8 cellular contexts compared by ENCODE assay signal in genomic region chr15:39828374-39828931, GRCh38. TPM values are rescaled to one million over a fixed set of nuclear protein-coding genes. Genes with fewer than 3 reads are reported as not detected.
A peak's percentile ranks its signal among the peaks of the same experiment; 100 is the strongest.
DNase-seq lines count a peak whose midpoint lies in the region; ATAC-seq and TF ChIP-seq lines count a peak whose summit lies in the region.
"Had no signal": no experiment of that assay in that cellular context is flagged by ENCODE, and none has a peak within 500 bp of the region (broad histone marks: within the 10 kb centered on the region; RNA-seq: fewer than 3 reads in every experiment).

No MANE protein-coding gene starts in this region.

- H3K9ac ChIP-seq in HUES48 (ENCODE audit: low read depth, low read length): no peak overlapping the region

- no peak for TF ChIP-seq POLR2A in esophagus muscularis mucosa (IDR thresholded peaks at IDR 0.05; ENCODE audit: low read depth)

- peak; percentile 84 to 95 for DNase-seq in NCI-H524 (lab: John Stamatoyannopoulos, UW)
- no peak for DNase-seq in esophagus muscularis mucosa (ENCODE audit: extremely low spot score)
- peak in 8 of 10 donors; percentile 20 to 83 (median 36) for DNase-seq in posterior cingulate gyrus
- no peak for DNase-seq in GM20000 (ENCODE audit: low spot score)
- DNase-seq in RKO (ENCODE audit: low spot score): no peak

- no peak for ATAC-seq in GM21825 (IDR thresholded peaks at IDR 0.05; ENCODE audit: unreplicated experiment)

- H3K27ac ChIP-seq in HUES48 (ENCODE audit: low read depth, low read length) (peak overlapping the region; percentile 21), esophagus muscularis mucosa (replicated peaks in 1 of 4) (peak overlapping the region; percentile 59 to 77 (median 68))
- H3K27ac ChIP-seq: VCaP had no signal

- TF ChIP-seq CTCF in esophagus muscularis mucosa (IDR thresholded peaks at IDR 0.05) (no peak), GM20000 (IDR thresholded peaks at IDR 0.05; ENCODE audit: extremely low read depth, missing control alignments) (no peak)

- H3K36me3 ChIP-seq in HUES48 (ENCODE audit: control insufficient read depth, insufficient read depth, low read length) (no peaks in the 10 kb centered on the region), esophagus muscularis mucosa (no peaks in the 10 kb centered on the region)

- intact Hi-C loops in esophagus muscularis mucosa (cut with DNase I) (no loop called here), posterior cingulate gyrus (cut with DNase I) (no loop called here)

- TF ChIP-seq EP300 in esophagus muscularis mucosa (IDR thresholded peaks at IDR 0.05): peak; percentile 83

- H3K9me3 ChIP-seq in HUES48 (ENCODE audit: control insufficient read depth, insufficient read depth, low read length): no peaks in the 10 kb centered on the region
- no peaks in the 10 kb centered on the region for H3K9me3 ChIP-seq in esophagus muscularis mucosa

- H3K4me3 ChIP-seq in HUES48 (ENCODE audit: low read depth, low read length): no peak overlapping the region
- no peak overlapping the region for H3K4me3 ChIP-seq in esophagus muscularis mucosa

- 65% methylated on average over 6 of the region's 6 CpGs for WGBS in esophagus muscularis mucosa

- H3K4me1 ChIP-seq in HUES48 (ENCODE audit: control insufficient read depth, insufficient read depth, low read length) (peaks cover 48% of the 10 kb centered on the region), esophagus muscularis mucosa (peaks cover 0 to 19% (median 8%) of the 10 kb centered on the region in 4 donors)

- H3K27me3 ChIP-seq in HUES48 (ENCODE audit: control insufficient read depth, insufficient read depth, low read length) (no peaks in the 10 kb centered on the region), esophagus muscularis mucosa (no peaks in the 10 kb centered on the region)

RNA-seq across cellular contexts. Expression of gene FSIP1, which starts 45.8 kb away (rescaled TPM):
- 1 to 10 TPM in 3 of 4 donors, under 1 TPM in 1; 0.83 to 4.6 (median 1.4) TPM for total RNA-seq in esophagus muscularis mucosa

Comparison
In these comparisons a context has a peak if more than half of its experiments do, and no peak if none do; other contexts are left out.
1. DNase-seq: peak in NCI-H524 (2 of 2) and posterior cingulate gyrus (8 of 10); none in esophagus muscularis mucosa (single experiment), GM20000 (single experiment) and RKO (single experiment).